In genomic region chr2:9158786-9159779, GRCh38 we compare ENCODE assay signal across 17 cellular contexts.
"Had no signal": no experiment of that assay in that cellular context is flagged by ENCODE, and none has a peak within 500 bp of the region (broad histone marks: within the 10 kb centered on the region; RNA-seq: fewer than 3 reads in every experiment).

No MANE protein-coding gene starts in this region.

- H3K9me3 Mint-ChIP-seq: activated naive CD4-positive, alpha-beta T cell treated with anti-CD3 and anti-CD28 coated beads, Interleukin-2, amount 50 U/mL, for 24 hours; stimulated activated naive CD8-positive, alpha-beta T cell treated with anti-CD3 and anti-CD28 coated beads, Interleukin-15, amount 100 ng/mL, for 72 hours had no signal

- H3K4me3 Mint-ChIP-seq: activated naive CD4-positive, alpha-beta T cell treated with anti-CD3 and anti-CD28 coated beads, Interleukin-2, amount 50 U/mL, for 24 hours; stimulated activated naive CD8-positive, alpha-beta T cell treated with anti-CD3 and anti-CD28 coated beads, Interleukin-15, amount 100 ng/mL, for 72 hours had no signal

- H3K27ac Mint-ChIP-seq: activated naive CD4-positive, alpha-beta T cell treated with anti-CD3 and anti-CD28 coated beads, Interleukin-2, amount 50 U/mL, for 24 hours; stimulated activated naive CD8-positive, alpha-beta T cell treated with anti-CD3 and anti-CD28 coated beads, Interleukin-15, amount 100 ng/mL, for 72 hours had no signal

- H3K36me3 Mint-ChIP-seq: activated naive CD4-positive, alpha-beta T cell treated with anti-CD3 and anti-CD28 coated beads, Interleukin-2, amount 50 U/mL, for 24 hours had no signal

- H3K4me1 Mint-ChIP-seq: activated naive CD4-positive, alpha-beta T cell treated with anti-CD3 and anti-CD28 coated beads, Interleukin-2, amount 50 U/mL, for 24 hours; stimulated activated naive CD8-positive, alpha-beta T cell treated with anti-CD3 and anti-CD28 coated beads, Interleukin-15, amount 100 ng/mL, for 72 hours had no signal

- DNase-seq: activated CD4-positive, alpha-beta T cell treated with anti-CD3 and anti-CD28 coated beads, Interleukin-2, amount 50 U/mL, for 4 hours; activated gamma-delta T cell; adrenal gland; dermis blood vessel endothelial cell; effector memory CD4-positive, alpha-beta T cell; foreskin fibroblast; islet precursor cell; midbrain; occipital lobe; right cardiac atrium; small intestine; stimulated activated CD4-positive, alpha-beta T cell treated with anti-CD3 and anti-CD28 coated beads, Interleukin-4, amount 100 ng/mL, for 1 hour; stimulated activated naive CD8-positive, alpha-beta T cell treated with anti-CD3 and anti-CD28 coated beads, Interleukin-15, amount 100 ng/mL, for 72 hours; T-helper 2 cell; transverse colon; uterus had no signal

- ATAC-seq: right cardiac atrium; stimulated activated naive CD8-positive, alpha-beta T cell treated with anti-CD3 and anti-CD28 coated beads, Interleukin-15, amount 100 ng/mL, for 72 hours had no signal
